In the genomic region with DNA sequence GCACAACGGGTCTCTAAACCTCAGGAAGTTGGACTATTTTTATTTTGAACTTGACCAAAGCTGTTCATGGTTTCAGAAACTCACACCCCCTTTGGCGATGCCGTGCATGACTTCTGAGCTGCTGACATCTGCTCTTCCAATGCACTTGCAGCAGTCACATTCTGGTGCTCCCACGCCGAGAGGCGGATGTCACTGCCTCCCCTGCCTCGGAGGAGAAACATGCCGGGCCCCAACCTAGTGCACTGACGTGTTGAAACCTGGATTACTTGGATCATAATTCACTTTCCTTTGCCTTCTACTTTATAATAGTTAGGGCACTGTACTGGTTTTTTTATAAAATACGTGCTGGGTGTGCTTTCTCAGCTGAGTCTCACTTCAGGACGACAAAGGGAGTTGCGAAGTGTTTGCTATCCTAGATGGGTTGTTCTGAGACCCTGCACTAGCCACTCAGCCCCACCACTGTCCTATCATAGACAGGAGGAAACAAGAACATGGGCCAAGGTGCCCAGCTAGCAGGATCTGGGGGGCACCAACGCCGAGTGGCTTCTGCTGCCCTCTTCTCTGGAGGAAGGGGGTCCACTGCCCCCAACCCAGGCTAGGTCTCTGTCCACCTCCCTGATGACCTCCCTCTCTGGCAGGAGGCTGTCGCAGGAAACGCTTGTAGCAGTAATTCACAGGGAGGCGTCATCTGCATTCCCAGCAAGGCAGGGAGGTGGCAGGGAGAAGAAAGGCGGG, we compare ENCODE assay signal across 23 cellular contexts.
"Had no signal": no experiment of that assay in that cellular context is flagged by ENCODE, and none has a peak within 500 bp of the region (broad histone marks: within the 10 kb centered on the region; RNA-seq: fewer than 3 reads in every experiment).

No MANE protein-coding gene starts in this region.

- DNase-seq: activated CD4-positive, alpha-beta T cell treated with anti-CD3 and anti-CD28 coated beads, Interleukin-2, amount 50 U/mL, for 1 hour; activated CD4-positive, CD25-positive, alpha-beta regulatory T cell treated with anti-CD3 and anti-CD28 coated beads, Interleukin-2, amount 50 U/mL, for 72 hours; activated gamma-delta T cell treated with Interleukin-2 at 50 U/mL for 16 hours; adrenal gland; cerebellar nuclear complex; cortex of kidney; erythroblast; mammary epithelial cell; ovary; sigmoid colon; stimulated activated CD4-positive, alpha-beta T cell treated with anti-CD3 and anti-CD28 coated beads, Interleukin-4, amount 100 ng/mL, for 24 hours; upper lobe of left lung had no signal

- H3K36me3 ChIP-seq: adrenal gland, breast epithelium, left lung, ovary, sigmoid colon, thoracic aorta, upper lobe of left lung had no signal

- H3K4me3 ChIP-seq: adrenal gland, breast epithelium, left lung, ovary, sigmoid colon, thoracic aorta, upper lobe of left lung had no signal

- H3K4me3 Mint-ChIP-seq: neural crest cell; stimulated activated memory B cell treated with anti-CD40 and anti-IgM and Interleukin-4, amounts not matched to agents 10 μg/mL and 1 μg/mL and 100 μg/mL, for 72 hours had no signal

- ATAC-seq: activated naive CD4-positive, alpha-beta T cell treated with anti-CD3 and anti-CD28 coated beads, Interleukin-2, amount 50 U/mL, for 72 hours; left lung; stimulated activated memory B cell treated with anti-CD40 and anti-IgM and Interleukin-4, amounts not matched to agents 10 μg/mL and 1 μg/mL and 100 μg/mL, for 72 hours had no signal

- H3K4me1 ChIP-seq: adrenal gland, breast epithelium, left lung, sigmoid colon had no signal

- H3K27ac Mint-ChIP-seq: stimulated activated memory B cell treated with anti-CD40 and anti-IgM and Interleukin-4, amounts not matched to agents 10 μg/mL and 1 μg/mL and 100 μg/mL, for 72 hours had no signal

- H3K9me3 ChIP-seq: adrenal gland, breast epithelium, left lung, ovary, sigmoid colon, thoracic aorta, upper lobe of left lung had no signal

- H3K36me3 Mint-ChIP-seq: activated naive CD4-positive, alpha-beta T cell treated with anti-CD3 and anti-CD28 coated beads, Interleukin-2, amount 50 U/mL, for 72 hours; stimulated activated memory B cell treated with anti-CD40 and anti-IgM and Interleukin-4, amounts not matched to agents 10 μg/mL and 1 μg/mL and 100 μg/mL, for 72 hours had no signal

- H3K27ac ChIP-seq: adrenal gland, breast epithelium, left lung, ovary, sigmoid colon, thoracic aorta, upper lobe of left lung, VCaP had no signal

- H3K27me3 ChIP-seq: adrenal gland, ovary, upper lobe of left lung had no signal

- H3K9me3 Mint-ChIP-seq: activated naive CD4-positive, alpha-beta T cell treated with anti-CD3 and anti-CD28 coated beads, Interleukin-2, amount 50 U/mL, for 72 hours; neural crest cell; stimulated activated memory B cell treated with anti-CD40 and anti-IgM and Interleukin-4, amounts not matched to agents 10 μg/mL and 1 μg/mL and 100 μg/mL, for 72 hours had no signal

- H3K27me3 Mint-ChIP-seq: stimulated activated memory B cell treated with anti-CD40 and anti-IgM and Interleukin-4, amounts not matched to agents 10 μg/mL and 1 μg/mL and 100 μg/mL, for 72 hours had no signal

- FAIRE-seq: astrocyte, endometrium, frontal cortex, keratinocyte had no signal
